ENCODE assay signal across 19 cellular contexts in the genomic region with DNA sequence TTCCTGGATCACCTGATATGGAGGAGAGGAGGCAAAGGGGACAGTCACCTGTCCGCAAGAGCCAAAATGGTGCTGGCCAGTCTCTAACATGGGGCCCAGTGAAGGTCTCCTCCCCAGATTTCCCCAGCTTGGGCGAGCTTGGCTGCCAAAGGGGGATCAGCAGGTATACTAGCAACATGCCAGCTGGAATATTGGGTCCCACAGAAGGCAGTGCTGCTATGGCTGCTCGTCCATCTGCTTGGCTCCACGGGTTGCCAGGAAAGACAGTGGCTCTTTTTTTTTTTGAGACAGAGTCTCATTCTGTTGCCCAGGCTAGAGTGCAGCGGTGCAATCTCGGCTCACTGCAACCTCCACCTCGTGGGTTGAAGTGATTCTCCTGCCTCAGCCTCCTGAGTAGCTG. TPM values are rescaled to one million over a fixed set of nuclear protein-coding genes. Genes with fewer than 3 reads are reported as not detected.
A peak's percentile ranks its signal among the peaks of the same experiment; 100 is the strongest.
DNase-seq lines count a peak whose midpoint lies in the region; ATAC-seq lines count a peak whose summit lies in the region.
"Had no signal": no experiment of that assay in that cellular context is flagged by ENCODE, and none has a peak within 500 bp of the region (broad histone marks: within the 10 kb centered on the region; RNA-seq: fewer than 3 reads in every experiment).

No MANE protein-coding gene starts in this region.

- POLR2A ChIA-PET in activated CD4-positive, alpha-beta memory T cell treated with anti-CD3 and anti-CD28 coated beads for 36 hours (lab: Charles Lee), result no interaction called here

- no peak overlapping the region for H3K14ac ChIP-seq in mesenchymal stem cell (ENCODE audit: low read length in 2 of 2)

- CTCF ChIA-PET in activated CD4-positive, alpha-beta memory T cell treated with anti-CD3 and anti-CD28 coated beads for 36 hours (lab: Charles Lee), result no interaction called here

- H3K9ac ChIP-seq in mesenchymal stem cell (ENCODE audit: low read length), result no peak overlapping the region

- no peak overlapping the region for H4K91ac ChIP-seq in mesenchymal stem cell (ENCODE audit: low read length)

- no peaks in the 10 kb centered on the region for H3K36me3 Mint-ChIP-seq in activated CD4-positive, alpha-beta memory T cell treated with anti-CD3 and anti-CD28 coated beads for 36 hours

- no peak overlapping the region for H3K4me2 ChIP-seq in mesenchymal stem cell (ENCODE audit: low read length, poor library complexity, severe bottlenecking)
- H3K4me2 ChIP-seq: A549, GM23338 had no signal

- no peak overlapping the region for H2BK120ac ChIP-seq in mesenchymal stem cell (ENCODE audit: low read depth, low read length)

- no peak overlapping the region for H4K8ac ChIP-seq in mesenchymal stem cell (ENCODE audit: low read length)

- no peak overlapping the region for H2BK5ac ChIP-seq in mesenchymal stem cell (ENCODE audit: low read depth, low read length, poor library complexity, severe bottlenecking)

- H3K36me3 ChIP-seq in mesenchymal stem cell (ENCODE audit: control insufficient read depth in 1 of 2, insufficient read depth in 2 of 2, low read depth in 1 of 2, low read length in 2 of 2), result no peaks in the 10 kb centered on the region

- H3K9me3 Mint-ChIP-seq in activated CD4-positive, alpha-beta memory T cell treated with anti-CD3 and anti-CD28 coated beads for 36 hours, result no peaks in the 10 kb centered on the region
- H3K9me3 Mint-ChIP-seq: CD4-positive, alpha-beta T cell had no signal

- no peaks in the 10 kb centered on the region for H3K4me1 ChIP-seq in mesenchymal stem cell (ENCODE audit: control insufficient read depth, insufficient read depth, low read depth, low read length)
- H3K4me1 ChIP-seq: A549, Caco-2 had no signal

- H3K9me3 ChIP-seq in mesenchymal stem cell (ENCODE audit: control insufficient read depth, low read length), result no peaks in the 10 kb centered on the region
- H3K9me3 ChIP-seq: A549, Caco-2 had no signal

- no peak overlapping the region for H3K27ac ChIP-seq in mesenchymal stem cell (ENCODE audit: low read length, poor library complexity, severe bottlenecking)
- H3K27ac ChIP-seq: 22Rv1, A549, C4-2B, HL-60 had no signal

- H2BK15ac ChIP-seq in mesenchymal stem cell (ENCODE audit: low read depth, poor library complexity, severe bottlenecking), result no peak overlapping the region

- H3K27me3 Mint-ChIP-seq in activated CD4-positive, alpha-beta memory T cell treated with anti-CD3 and anti-CD28 coated beads for 36 hours, result peaks cover 2% of the 10 kb centered on the region

- no peak overlapping the region for H3K27ac Mint-ChIP-seq in activated CD4-positive, alpha-beta memory T cell treated with anti-CD3 and anti-CD28 coated beads for 36 hours
- H3K27ac Mint-ChIP-seq: CD4-positive, alpha-beta T cell; GM23338 had no signal

- no peak overlapping the region for H2AK5ac ChIP-seq in mesenchymal stem cell (ENCODE audit: low read length, severe bottlenecking)

- intact Hi-C loops in activated CD4-positive, alpha-beta memory T cell treated with anti-CD3 and anti-CD28 coated beads for 36 hours (cut with micrococcal nuclease), result no loop called here

- H3K18ac ChIP-seq in mesenchymal stem cell (ENCODE audit: low read depth in 1 of 2, low read length in 2 of 2), result no peak overlapping the region

- H2AFZ ChIP-seq in mesenchymal stem cell (ENCODE audit: low read depth, low read length), result peak overlapping the region; percentile 55
- H2AFZ ChIP-seq: GM23338 had no signal

- no peaks in the 10 kb centered on the region for H3K4me1 Mint-ChIP-seq in activated CD4-positive, alpha-beta memory T cell treated with anti-CD3 and anti-CD28 coated beads for 36 hours (ENCODE audit: low read depth)
- H3K4me1 Mint-ChIP-seq: GM23338 had no signal

- no peak overlapping the region for H3K4me3 ChIP-seq in mesenchymal stem cell (ENCODE audit: insufficient read depth in 1 of 2, low read depth in 1 of 2, low read length in 2 of 2)
- H3K4me3 ChIP-seq: A549, GM12878, GM23338 had no signal

- peaks cover 20 to 22% of the 10 kb centered on the region in 2 experiments for H3K27me3 ChIP-seq in mesenchymal stem cell (ENCODE audit: control insufficient read depth in 1 of 2, insufficient read depth in 1 of 2, low read length in 2 of 2)

- no peak overlapping the region for H2BK12ac ChIP-seq in mesenchymal stem cell (ENCODE audit: low read length in 2 of 2)

- peak overlapping the region in 1 of 2 experiments; percentile 42 for H3K23ac ChIP-seq in mesenchymal stem cell (ENCODE audit: low read length in 2 of 2)

- no peaks in the 10 kb centered on the region for H3K79me1 ChIP-seq in mesenchymal stem cell (replicated peaks; ENCODE audit: low read length, poor library complexity, severe bottlenecking)

- no peak overlapping the region for H3K4ac ChIP-seq in mesenchymal stem cell (ENCODE audit: low read depth in 1 of 2, low read length in 2 of 2)

- DNase-seq in DMS 273 (lab: John Stamatoyannopoulos, UW; ENCODE audit: unreplicated experiment) (peak; percentile 73), NCI-H1694 treated with DMSO at 0.1 percent for 48 hours (lab: John Stamatoyannopoulos, UW) (peak; percentile 83), cerebellar cortex (ENCODE audit: low spot score) (peak; percentile 74), mesenchymal stem cell (no peak), epidermal melanocyte (ENCODE audit: insufficient read length, low spot score) (no peak), dedifferentiated amniotic fluid mesenchymal stem cell (ENCODE audit: extremely low spot score) (no peak)
- no peak for DNase-seq in activated CD4-positive, alpha-beta memory T cell treated with anti-CD3 and anti-CD28 coated beads for 36 hours
- DNase-seq: AML-193; Caco-2; CD4-positive, alpha-beta T cell; DMS79 treated with DMSO at 0.1 percent for 48 hours; HCEC 1CT had no signal

- H3K4me3 Mint-ChIP-seq in activated CD4-positive, alpha-beta memory T cell treated with anti-CD3 and anti-CD28 coated beads for 36 hours, result no peak overlapping the region
- H3K4me3 Mint-ChIP-seq: CD4-positive, alpha-beta T cell; GM23338 had no signal

- 62% methylated on average over 7 of the region's 7 CpGs for WGBS in mesenchymal stem cell

- no peak for ATAC-seq in GM19395 (IDR thresholded peaks at IDR 0.05; ENCODE audit: unreplicated experiment)
- ATAC-seq: GM12878, GM23338 had no signal

RNA-seq across cellular contexts. Expression of a gene that starts 12.7 kb away (rescaled TPM):
- 26.3 TPM for polyA plus RNA-seq in mesenchymal stem cell (2013, experiment 1 of 2)
- 26.9 TPM for polyA plus RNA-seq in mesenchymal stem cell (2013, experiment 2 of 2)
- total RNA-seq in activated CD4-positive, alpha-beta memory T cell treated with anti-CD3 and anti-CD28 coated beads for 36 hours, result 10 to 100 TPM; 55.9 to 61.6 TPM

RNA-seq across cellular contexts. Expression of a gene that starts 21.3 kb away (rescaled TPM):
- polyA plus RNA-seq in mesenchymal stem cell (2013, experiment 1 of 2), result 37.1 TPM
- 38.5 TPM for polyA plus RNA-seq in mesenchymal stem cell (2013, experiment 2 of 2)
- total RNA-seq in activated CD4-positive, alpha-beta memory T cell treated with anti-CD3 and anti-CD28 coated beads for 36 hours, result 100 to 1,000 TPM in 1 of 2 experiments, 10 to 100 TPM in 1; 98.4 to 105 TPM

RNA-seq across cellular contexts. Expression of a gene that starts 36.6 kb away (rescaled TPM):
- 76.9 TPM for polyA plus RNA-seq in mesenchymal stem cell (2013, experiment 1 of 2)
- polyA plus RNA-seq in mesenchymal stem cell (2013, experiment 2 of 2), result 76.3 TPM
- 10 to 100 TPM; 74.9 to 76.5 TPM for total RNA-seq in activated CD4-positive, alpha-beta memory T cell treated with anti-CD3 and anti-CD28 coated beads for 36 hours

Comparison
In these comparisons a context has a peak if more than half of its experiments do, and no peak if none do; other contexts are left out.
1. DNase-seq: peak in DMS 273 (single experiment), NCI-H1694 treated with DMSO at 0.1 percent for 48 hours (single experiment) and cerebellar cortex (single experiment); none in mesenchymal stem cell (single experiment), epidermal melanocyte (single experiment), activated CD4-positive, alpha-beta memory T cell treated with anti-CD3 and anti-CD28 coated beads for 36 hours (single experiment) and dedifferentiated amniotic fluid mesenchymal stem cell (single experiment).